19 cellular contexts compared by ENCODE assay signal in the genomic region with DNA sequence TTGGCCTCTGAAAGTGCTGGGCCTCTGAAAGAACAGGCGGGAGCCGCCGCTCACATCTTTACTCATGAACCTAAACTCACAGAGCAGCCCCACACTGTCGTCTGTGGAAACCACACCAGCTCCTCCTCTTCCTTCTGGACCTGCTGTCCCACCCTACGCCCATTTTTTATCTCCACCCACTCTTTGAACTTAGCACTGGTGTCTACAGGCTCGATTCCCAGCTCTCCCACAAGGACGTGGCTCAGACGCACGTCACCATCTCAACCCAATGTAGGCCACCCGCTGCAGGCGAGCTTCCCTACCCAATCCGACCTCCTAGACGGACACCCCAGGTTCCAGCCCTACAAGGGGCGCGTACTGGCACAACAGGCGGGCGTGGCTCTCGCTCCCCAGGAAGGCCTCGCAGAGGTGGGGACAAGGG.
DNase-seq lines count a peak whose midpoint lies in the region; ATAC-seq, FAIRE-seq and TF ChIP-seq lines count a peak whose summit lies in the region.
"Had no signal": no experiment of that assay in that cellular context is flagged by ENCODE, and none has a peak within 500 bp of the region (broad histone marks: within the 10 kb centered on the region; RNA-seq: fewer than 3 reads in every experiment).

No MANE protein-coding gene starts in this region.

- H3K4me1 ChIP-seq in adipocyte (ENCODE audit: control insufficient read depth, insufficient read depth, low read length) (peaks cover 6% of the 10 kb centered on the region), kidney (ENCODE audit: control insufficient read depth in 1 of 2, insufficient read depth in 1 of 2, low read depth in 1 of 2, low read length in 2 of 2) (no peaks in the 10 kb centered on the region), stomach smooth muscle (ENCODE audit: control insufficient read depth, insufficient read depth, low read length) (peaks cover 33% of the 10 kb centered on the region)

- ATAC-seq in HG03196 (IDR thresholded peaks at IDR 0.05; ENCODE audit: unreplicated experiment) (no peak), GM18909 (IDR thresholded peaks at IDR 0.05; ENCODE audit: poor library complexity, unreplicated experiment) (no peak)
- ATAC-seq: left colon had no signal

- peak; percentile 55 for DNase-seq in GM03348 (ENCODE audit: low spot score)
- no peak for DNase-seq in adipocyte (ENCODE audit: low read depth)
- DNase-seq in kidney = peak; percentile 68
- DNase-seq in anterior cingulate cortex (lab: John Stamatoyannopoulos, UW) = no peak
- no peak for DNase-seq in cortex of kidney (lab: John Stamatoyannopoulos, UW)
- DNase-seq: activated CD4-positive, CD25-positive, alpha-beta regulatory T cell; activated T-cell treated with anti-CD3 and anti-CD28 coated beads for 4 hours; amniotic stem cell; C1 segment of cervical spinal cord; dorsolateral prefrontal cortex; GDM1; Karpas-422; left colon; NCI-H2029 treated with DMSO at 0.1 percent for 48 hours had no signal

- H3K36me3 ChIP-seq in adipocyte (ENCODE audit: control insufficient read depth, insufficient read depth, low read length, severe bottlenecking) = no peaks in the 10 kb centered on the region
- H3K36me3 ChIP-seq in kidney (ENCODE audit: control insufficient read depth in 1 of 2, insufficient read depth in 2 of 2, low read length in 2 of 2) = no peaks in the 10 kb centered on the region
- H3K36me3 ChIP-seq in stomach smooth muscle (ENCODE audit: control insufficient read depth in 2 of 2, insufficient read depth in 2 of 2, low read length in 2 of 2) = peaks cover 0 to 2% of the 10 kb centered on the region in 2 donors
- H3K36me3 ChIP-seq: neutrophil had no signal

- intact Hi-C loops in kidney (cut with DNase I) = no loop called here

- H3K4me3 ChIP-seq in adipocyte (ENCODE audit: low read length) (peak overlapping the region; percentile 67), kidney (ENCODE audit: low read length in 2 of 2) (no peak overlapping the region), stomach smooth muscle (ENCODE audit: low read length in 2 of 2) (no peak overlapping the region)
- H3K4me3 ChIP-seq: dorsolateral prefrontal cortex, SK-N-MC had no signal

- TF ChIP-seq CTCF in kidney (IDR thresholded peaks at IDR 0.05; ENCODE audit: borderline replicate concordance, extremely low read depth, insufficient read depth) = no peak

- H3K9me3 ChIP-seq in adipocyte (ENCODE audit: control insufficient read depth, low read length) = no peaks in the 10 kb centered on the region
- no peaks in the 10 kb centered on the region for H3K9me3 ChIP-seq in kidney (ENCODE audit: control insufficient read depth in 1 of 2, low read length in 2 of 2)
- no peaks in the 10 kb centered on the region for H3K9me3 ChIP-seq in stomach smooth muscle (ENCODE audit: control insufficient read depth in 2 of 2, low read length in 2 of 2)
- H3K9me3 ChIP-seq: neutrophil had no signal

- no peak for FAIRE-seq in kidney (lab: Jason Lieb, UNC)

- H3K27ac ChIP-seq in kidney (ENCODE audit: low read depth in 2 of 2, low read length in 2 of 2) = peak overlapping the region; percentile 71 to 76
- H3K27ac ChIP-seq in stomach smooth muscle (ENCODE audit: low read length) = peak overlapping the region; percentile 80
- H3K27ac ChIP-seq: neutrophil had no signal

- H3K9ac ChIP-seq in adipocyte (ENCODE audit: low read length) (peak overlapping the region; percentile 66), kidney (ENCODE audit: low read length in 2 of 2) (peak overlapping the region in 1 of 2 donors; percentile 34), stomach smooth muscle (ENCODE audit: low read length in 2 of 2) (no peak overlapping the region)

- H3K27me3 ChIP-seq in adipocyte (replicated peaks; ENCODE audit: control insufficient read depth, insufficient read depth, low read length) = no peaks in the 10 kb centered on the region
- no peaks in the 10 kb centered on the region for H3K27me3 ChIP-seq in stomach smooth muscle (ENCODE audit: control insufficient read depth in 1 of 2, insufficient read depth in 2 of 2, low read length in 2 of 2)
- H3K27me3 ChIP-seq: dorsolateral prefrontal cortex had no signal

Comparison
In these comparisons a context has a peak if more than half of its experiments do, and no peak if none do; other contexts are left out.
1. DNase-seq: peak in GM03348 (single experiment) and kidney (single experiment); none in adipocyte (single experiment), anterior cingulate cortex (0 of 58) and cortex of kidney (single experiment).